In genomic region chr1:181159451-181160151, GRCh38 we compare ENCODE assay signal across 8 cellular contexts.
DNase-seq lines count a peak whose midpoint lies in the region; ATAC-seq, FAIRE-seq and TF ChIP-seq lines count a peak whose summit lies in the region.

No MANE protein-coding gene starts in this region.

- H3K4me2 ChIP-seq in BLaER1 treated with 17β-estradiol and CSF1 and Interleukin-3, amounts not matched to agents 10 nM and 100 nM = peak overlapping the region; percentile 8 to 83 (median 66); a peak in 20 of 22 replicates
- H3K4me2 ChIP-seq in keratinocyte (ENCODE audit: control insufficient read depth, extremely low read depth, insufficient read depth, low read depth, low read length) = peak overlapping the region; percentile 91

- no peaks in the 10 kb centered on the region for H3K36me3 Mint-ChIP-seq in activated T-cell treated with anti-CD3 and anti-CD28 coated beads, Interleukin-2, amount 50 U/mL, for 4 hours (ENCODE audit: insufficient read depth)

- H3K27me3 Mint-ChIP-seq in activated T-cell treated with anti-CD3 and anti-CD28 coated beads, Interleukin-2, amount 50 U/mL, for 4 hours (ENCODE audit: low read depth) = no peaks in the 10 kb centered on the region

- peaks cover 9% of the 10 kb centered on the region for H3K9me3 Mint-ChIP-seq in activated T-cell treated with anti-CD3 and anti-CD28 coated beads, Interleukin-2, amount 50 U/mL, for 4 hours

- no peaks in the 10 kb centered on the region for H3K9me1 ChIP-seq in keratinocyte (ENCODE audit: control insufficient read depth, extremely low read depth, insufficient read depth, low read length)

- intact Hi-C loops in posterior vena cava (cut with DNase I) = loop anchor here (10.0 kb wide), 3 partner anchors 265 to 645 kb away; no protein-coding TSS in a partner anchor

- DNase-seq in NCI-H2171 (lab: John Stamatoyannopoulos, UW) = peak; percentile 45
- DNase-seq in activated T-cell treated with anti-CD3 and anti-CD28 coated beads, Interleukin-2, amount 50 U/mL, for 4 hours = peak; percentile 14
- DNase-seq in keratinocyte (ENCODE audit: low read depth, low spot score) = peak; percentile 94
- no peak for DNase-seq in T1000 (lab: John Stamatoyannopoulos, UW)
- DNase-seq in posterior vena cava (ENCODE audit: low spot score) = no peak
- DNase-seq in NCI-H526 (lab: John Stamatoyannopoulos, UW) = no peak

- H3K4me1 Mint-ChIP-seq in activated T-cell treated with anti-CD3 and anti-CD28 coated beads, Interleukin-2, amount 50 U/mL, for 4 hours (ENCODE audit: low read depth) = peaks cover 33% of the 10 kb centered on the region

- 0 out of 22 replicates have a peak, but pooled peaks cover 0 to 4% (median 0%) of the 10 kb centered on the region in 11 experiments for H3K36me3 ChIP-seq in BLaER1 treated with 17β-estradiol and CSF1 and Interleukin-3, amounts not matched to agents 10 nM and 100 nM
- H3K36me3 ChIP-seq in keratinocyte (ENCODE audit: control insufficient read depth in 2 of 2, extremely low read depth in 1 of 2, insufficient read depth in 2 of 2, low read length in 2 of 2) = no peaks in the 10 kb centered on the region

- H3K4me1 ChIP-seq in BLaER1 treated with 17β-estradiol and CSF1 and Interleukin-3, amounts not matched to agents 10 nM and 100 nM = peaks cover 11 to 18% (median 16%) of the 10 kb centered on the region in 10 experiments; a peak in 19 of 20 replicates
- H3K4me1 ChIP-seq in keratinocyte (ENCODE audit: control insufficient read depth, extremely low read depth, insufficient read depth, low read length) = peaks cover 22% of the 10 kb centered on the region

- peaks cover 0 to 7% (median 0%) of the 10 kb centered on the region in 11 experiments; a peak in 2 of 22 replicates for H3K27me3 ChIP-seq in BLaER1 treated with 17β-estradiol and CSF1 and Interleukin-3, amounts not matched to agents 10 nM and 100 nM
- H3K27me3 ChIP-seq in keratinocyte (ENCODE audit: control insufficient read depth, extremely low read depth, insufficient read depth, low read length) = no peaks in the 10 kb centered on the region

- peak; percentile 91 for FAIRE-seq in keratinocyte (lab: Jason Lieb, UNC)

- no peak for TF ChIP-seq CTCF in keratinocyte (optimal IDR thresholded peaks at IDR 0.05 in 1 of 3, IDR thresholded peaks at IDR 0.05 in 1 of 3, conservative IDR thresholded peaks at IDR 0.05 in 1 of 3; ENCODE audit: extremely low read depth in 1 of 3, insufficient read depth in 2 of 3, low read length in 3 of 3)

- peak overlapping the region; percentile 85 for H2AFZ ChIP-seq in keratinocyte (ENCODE audit: control insufficient read depth, low read length)

- H3K4me3 ChIP-seq in BLaER1 treated with 17β-estradiol and CSF1 and Interleukin-3, amounts not matched to agents 10 nM and 100 nM = no peak overlapping the region
- H3K4me3 ChIP-seq in keratinocyte (ENCODE audit: control insufficient read depth in 2 of 3, extremely low read depth in 1 of 3, insufficient read depth in 2 of 3, low read depth in 1 of 3, low read length in 3 of 3) = peak overlapping the region in 2 of 3 experiments; percentile 56 to 65

- no peaks in the 10 kb centered on the region for H4K20me1 ChIP-seq in BLaER1 treated with 17β-estradiol and CSF1 and Interleukin-3, amounts not matched to agents 10 nM and 100 nM
- H4K20me1 ChIP-seq in keratinocyte (ENCODE audit: control insufficient read depth, extremely low read depth, insufficient read depth, low read length) = no peaks in the 10 kb centered on the region

- H3K9ac ChIP-seq in BLaER1 treated with 17β-estradiol and CSF1 and Interleukin-3, amounts not matched to agents 10 nM and 100 nM = no peak overlapping the region
- H3K9ac ChIP-seq in keratinocyte (ENCODE audit: control insufficient read depth, extremely low read depth, insufficient read depth, low read length) = peak overlapping the region; percentile 71

- peaks cover 27 to 45% (median 33%) of the 10 kb centered on the region in 11 experiments for H3K9me3 ChIP-seq in BLaER1 treated with 17β-estradiol and CSF1 and Interleukin-3, amounts not matched to agents 10 nM and 100 nM (replicated peaks in 1 of 11)
- H3K9me3 ChIP-seq in keratinocyte (ENCODE audit: control insufficient read depth, low read depth, low read length) = no peaks in the 10 kb centered on the region

- H3K79me2 ChIP-seq in keratinocyte (ENCODE audit: control insufficient read depth, insufficient read depth, low read length) = no peaks in the 10 kb centered on the region

- no peak overlapping the region for H3K27ac ChIP-seq in BLaER1 treated with 17β-estradiol and CSF1 and Interleukin-3, amounts not matched to agents 10 nM and 100 nM
- H3K27ac ChIP-seq in keratinocyte (ENCODE audit: control insufficient read depth, insufficient read depth, low read length) = peak overlapping the region; percentile 98

- no peak overlapping the region for H3K4me3 Mint-ChIP-seq in activated T-cell treated with anti-CD3 and anti-CD28 coated beads, Interleukin-2, amount 50 U/mL, for 4 hours

- dilution Hi-C loops in keratinocyte (cut with MboI; ENCODE audit: extremely low pct_ligation_motif_present, low sequenced_read_pairs) = no loop called here

- ATAC-seq in activated T-cell treated with anti-CD3 and anti-CD28 coated beads, Interleukin-2, amount 50 U/mL, for 4 hours = peak; percentile 82 to 83
- ATAC-seq in GM19035 (IDR thresholded peaks at IDR 0.05; ENCODE audit: unreplicated experiment) = no peak

Comparison
In these comparisons a context has a peak if more than half of its experiments do, and no peak if none do; other contexts are left out.
1. H3K4me3 ChIP-seq: peak in keratinocyte (2 of 3); none in BLaER1 treated with 17β-estradiol and CSF1 and Interleukin-3, amounts not matched to agents 10 nM and 100 nM (0 of 10).
2. DNase-seq: peak in NCI-H2171 (single experiment), activated T-cell treated with anti-CD3 and anti-CD28 coated beads, Interleukin-2, amount 50 U/mL, for 4 hours (single experiment) and keratinocyte (single experiment); none in T1000 (single experiment), posterior vena cava (single experiment) and NCI-H526 (0 of 2).